33 cellular contexts compared by ENCODE assay signal in the genomic region with DNA sequence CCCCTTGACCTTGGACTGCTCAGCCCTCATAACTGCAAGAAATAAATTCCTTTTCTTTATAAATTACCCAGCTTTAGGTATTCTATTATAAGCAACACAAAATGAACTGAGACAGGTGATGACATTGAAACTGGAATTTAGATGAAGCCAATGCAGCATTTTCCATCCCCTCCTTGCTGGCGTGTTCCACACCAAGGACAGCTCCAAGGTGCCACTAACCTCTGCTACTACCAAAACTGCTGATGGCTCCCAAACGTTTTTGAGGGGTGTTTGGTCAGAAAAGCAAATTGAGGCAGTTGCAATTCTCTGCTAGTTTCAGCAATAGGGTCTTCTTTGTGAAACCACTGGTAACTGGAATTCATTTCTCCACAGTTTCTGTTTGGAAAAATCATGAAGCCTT.
"Had no signal": no experiment of that assay in that cellular context is flagged by ENCODE, and none has a peak within 500 bp of the region (broad histone marks: within the 10 kb centered on the region; RNA-seq: fewer than 3 reads in every experiment).

No MANE protein-coding gene starts in this region.

- H3K4me3 ChIP-seq: adrenal gland, body of pancreas, breast epithelium had no signal

- H3K27ac ChIP-seq: adrenal gland, body of pancreas, brain microvascular endothelial cell, breast epithelium, VCaP had no signal

- FAIRE-seq: astrocyte, TTC549 had no signal

- H3K27me3 ChIP-seq: adrenal gland, brain microvascular endothelial cell had no signal

- ATAC-seq: activated CD8-positive, alpha-beta T cell treated with anti-CD3 and anti-CD28 coated beads for 36 hours; activated naive CD4-positive, alpha-beta T cell treated with anti-CD3 and anti-CD28 coated beads, Interleukin-2, amount 50 U/mL, for 72 hours; activated T-cell treated with anti-CD3 and anti-CD28 coated beads, Interleukin-2, amount 50 U/mL, for 4 hours; activated T-cell treated with anti-CD3 and anti-CD28 coated beads, Interleukin-2, amount 50 U/mL, for 72 hours; activated T-helper 17 cell treated with anti-CD3 and anti-CD28 coated beads, Interleukin-2, amount 50 U/mL, for 72 hours; body of pancreas had no signal

- H3K4me1 ChIP-seq: adrenal gland, body of pancreas, breast epithelium had no signal

- DNase-seq: activated B cell treated with CpG ODN at 0.5 μM for 24 hours; activated CD4-positive, alpha-beta memory T cell treated with anti-CD3 and anti-CD28 coated beads for 36 hours; activated CD4-positive, alpha-beta T cell treated with anti-CD3 and anti-CD28 coated beads for 4 hours; activated CD4-positive, alpha-beta T cell treated with anti-CD3 and anti-CD28 coated beads, Interleukin-2, amount 10 ng/mL, durations not matched to agents 24 days and 14 days; activated CD4-positive, alpha-beta T cell treated with anti-CD3 and anti-CD28 coated beads, Interleukin-2, amount 50 U/mL, for 1 hour; activated CD4-positive, alpha-beta T cell treated with anti-CD3 and anti-CD28 coated beads, Interleukin-2, amount 50 U/mL, for 4 hours; activated CD4-positive, CD25-positive, alpha-beta regulatory T cell treated with anti-CD3 and anti-CD28 coated beads, Interleukin-2, amount 50 U/mL, for 72 hours; activated CD8-positive, alpha-beta memory T cell treated with anti-CD3 and anti-CD28 coated beads, Interleukin-2, amount 50 U/mL, for 4 hours; activated CD8-positive, alpha-beta T cell treated with anti-CD3 and anti-CD28 coated beads for 36 hours; activated effector memory CD4-positive, alpha-beta T cell treated with anti-CD3 and anti-CD28 coated beads, Interleukin-2, amount 50 U/mL, for 16 hours; activated gamma-delta T cell treated with Interleukin-2 at 50 U/mL for 16 hours; activated naive CD4-positive, alpha-beta T cell; activated naive CD4-positive, alpha-beta T cell treated with anti-CD3 and anti-CD28 coated beads for 36 hours; activated naive CD4-positive, alpha-beta T cell treated with anti-CD3 and anti-CD28 coated beads, Interleukin-2, amount 50 U/mL, for 16 hours; activated naive CD8-positive, alpha-beta T cell treated with anti-CD3 and anti-CD28 coated beads for 36 hours; activated T-cell treated with anti-CD3 and anti-CD28 coated beads for 4 hours; activated T-cell treated with anti-CD3 and anti-CD28 coated beads, Interleukin-2, amount 50 U/mL, for 1 hour; activated T-cell treated with anti-CD3 and anti-CD28 coated beads, Interleukin-2, amount 50 U/mL, for 4 hours; activated T-cell treated with anti-CD3 and anti-CD28 coated beads, Interleukin-2, amount 50 U/mL, for 72 hours; adrenal gland; amniotic stem cell; aorta; body of pancreas; brain microvascular endothelial cell; central memory CD4-positive, alpha-beta T cell; T-helper 2 cell; T-helper 9 cell had no signal

- H3K9me3 ChIP-seq: adrenal gland, body of pancreas, breast epithelium had no signal

- H3K36me3 ChIP-seq: adrenal gland, brain microvascular endothelial cell, breast epithelium had no signal
